8 cellular contexts compared by ENCODE assay signal in the genomic region with DNA sequence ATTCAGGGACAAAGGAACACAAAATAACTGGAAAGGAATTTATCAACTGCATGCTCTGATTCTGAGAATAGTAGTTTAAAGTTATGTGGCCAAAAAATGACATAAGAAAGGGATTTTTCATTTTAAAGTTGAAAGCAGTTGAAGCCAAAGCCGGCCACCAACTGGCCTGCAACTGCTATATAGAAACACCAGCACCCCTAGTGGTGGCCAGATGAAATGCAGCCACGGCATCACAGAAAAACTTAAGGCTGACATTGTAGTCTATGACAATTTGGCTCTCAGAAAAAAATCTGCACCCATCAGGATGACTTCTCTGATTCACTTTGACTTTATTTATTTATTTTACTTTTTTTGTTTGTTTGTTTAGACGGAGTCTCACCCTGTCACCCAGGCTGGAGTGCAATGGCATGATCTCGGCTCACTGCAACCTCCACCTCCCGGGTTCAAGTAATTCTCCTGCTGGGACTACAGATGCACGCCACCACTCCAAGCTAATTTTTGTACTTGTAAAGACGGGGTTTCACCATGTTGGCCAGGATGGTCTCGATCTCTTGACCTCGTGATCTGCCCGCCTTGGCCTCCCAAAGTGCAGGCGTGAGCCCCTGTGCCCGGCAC. TPM values are rescaled to one million over a fixed set of nuclear protein-coding genes. Genes with fewer than 3 reads are reported as not detected.
A peak's percentile ranks its signal among the peaks of the same experiment; 100 is the strongest.
DNase-seq lines count a peak whose midpoint lies in the region; ATAC-seq and TF ChIP-seq lines count a peak whose summit lies in the region.

No MANE protein-coding gene starts in this region.

- no peaks in the 10 kb centered on the region for H3K4me1 Mint-ChIP-seq in activated T-cell treated with anti-CD3 and anti-CD28 coated beads, Interleukin-2, amount 50 U/mL, for 72 hours (ENCODE audit: low read depth)

- POLR2A ChIA-PET in OCI-LY7 (lab: Charles Lee), result no interaction called here

- intact Hi-C loops in OCI-LY7 (cut with micrococcal nuclease; ENCODE audit: unreplicated experiment), result no loop called here
- intact Hi-C loops in thyroid gland (cut with DNase I), result no loop called here

- H3K9me3 ChIP-seq in OCI-LY7 (ENCODE audit: low read length) (0 out of 2 replicates have a peak, but pooled peaks cover 8% of the 10 kb centered on the region), thyroid gland (no peaks in the 10 kb centered on the region)

- no peak for TF ChIP-seq POLR2A in thyroid gland (IDR thresholded peaks at IDR 0.05)

- H3K4me1 ChIP-seq in OCI-LY7 (ENCODE audit: insufficient read depth, low read length, poor library complexity, severe bottlenecking), result no peaks in the 10 kb centered on the region
- H3K4me1 ChIP-seq in thyroid gland, result no peaks in the 10 kb centered on the region

- H3K27ac Mint-ChIP-seq in activated T-cell treated with anti-CD3 and anti-CD28 coated beads, Interleukin-2, amount 50 U/mL, for 72 hours, result no peak overlapping the region

- CTCF ChIA-PET in OCI-LY7 (lab: Charles Lee; ENCODE audit: unreplicated experiment), result no interaction called here

- H3K4me3 Mint-ChIP-seq in activated T-cell treated with anti-CD3 and anti-CD28 coated beads, Interleukin-2, amount 50 U/mL, for 72 hours, result no peak overlapping the region

- no peak overlapping the region for H2AFZ ChIP-seq in OCI-LY7 (ENCODE audit: low read length)

- H3K4me2 ChIP-seq in OCI-LY7 (ENCODE audit: low read length), result no peak overlapping the region

- TF ChIP-seq CTCF in OCI-LY7 (conservative IDR thresholded peaks at IDR 0.05; ENCODE audit: low read length), result peak; percentile 94
- TF ChIP-seq CTCF in fibroblast of the aortic adventitia (IDR thresholded peaks at IDR 0.05; ENCODE audit: insufficient read depth, low read length), result peak; percentile 98
- peak; percentile 65 to 99 (median 82) for TF ChIP-seq CTCF in thyroid gland (IDR thresholded peaks at IDR 0.05)

- no peaks in the 10 kb centered on the region for H3K27me3 ChIP-seq in thyroid gland

- no peaks in the 10 kb centered on the region for H4K20me1 ChIP-seq in OCI-LY7 (ENCODE audit: insufficient read depth, low read length)

- no peak overlapping the region for H3K27ac ChIP-seq in OCI-LY7 (ENCODE audit: low read depth, low read length, poor library complexity, severe bottlenecking)
- H3K27ac ChIP-seq in thyroid gland, result no peak overlapping the region

- no peak overlapping the region for H3K4me3 ChIP-seq in OCI-LY7 (ENCODE audit: low read depth, low read length, poor library complexity, severe bottlenecking)
- H3K4me3 ChIP-seq in fibroblast of the aortic adventitia (ENCODE audit: low read depth, low read length), result no peak overlapping the region
- H3K4me3 ChIP-seq in thyroid gland (replicated peaks in 1 of 3), result no peak overlapping the region

- H3K36me3 ChIP-seq in OCI-LY7 (ENCODE audit: insufficient read depth, low read length) (peaks cover 64% of the 10 kb centered on the region), thyroid gland (no peaks in the 10 kb centered on the region)

- peak; percentile 26 for DNase-seq in Caki2 (ENCODE audit: low read depth)
- peak; percentile 71 for DNase-seq in OCI-LY7 (ENCODE audit: low spot score)
- DNase-seq in activated T-cell treated with anti-CD3 and anti-CD28 coated beads, Interleukin-2, amount 50 U/mL, for 72 hours, result peak; percentile 59 to 67
- peak; percentile 78 for DNase-seq in fibroblast of the aortic adventitia (ENCODE audit: low read depth)
- peak in 39 of 56 donors; percentile 0 to 77 (median 23) for DNase-seq in nucleus accumbens (lab: John Stamatoyannopoulos, UW)
- peak; percentile 61 to 70 for DNase-seq in thyroid gland

- H3K36me3 Mint-ChIP-seq in activated T-cell treated with anti-CD3 and anti-CD28 coated beads, Interleukin-2, amount 50 U/mL, for 72 hours (ENCODE audit: insufficient read depth in 2 of 2), result peaks cover 14 to 33% of the 10 kb centered on the region in 2 donors

- WGBS in thyroid gland, 2 donors, result 69 to 73% methylated on average over 12 of the region's 12 CpGs

- peaks cover 4% of the 10 kb centered on the region in 2 donors for H3K9me3 Mint-ChIP-seq in activated T-cell treated with anti-CD3 and anti-CD28 coated beads, Interleukin-2, amount 50 U/mL, for 72 hours

- H3K79me2 ChIP-seq in OCI-LY7 (ENCODE audit: insufficient read depth, low read depth, low read length), result no peaks in the 10 kb centered on the region

- in situ Hi-C loops in Caki2 (cut with HindIII; ENCODE audit: low pct_unique_long_range_greater_than_20kb, low sequenced_read_pairs), result no loop called here

- peak; percentile 90 for ATAC-seq in GM19438 (IDR thresholded peaks at IDR 0.05; ENCODE audit: low read depth, unreplicated experiment)
- ATAC-seq in HG03571 (IDR thresholded peaks at IDR 0.05; ENCODE audit: unreplicated experiment), result peak; percentile 76
- ATAC-seq in activated T-cell treated with anti-CD3 and anti-CD28 coated beads, Interleukin-2, amount 50 U/mL, for 72 hours (replicated peaks in 1 of 2), result peak; percentile 58 to 62

- no peaks in the 10 kb centered on the region for H3K27me3 Mint-ChIP-seq in activated T-cell treated with anti-CD3 and anti-CD28 coated beads, Interleukin-2, amount 50 U/mL, for 72 hours (ENCODE audit: low read depth)

- no TSS peak for BruUV-seq in OCI-LY7 (replicated peaks; lab: Mats Ljungman, UMichigan)

- H3K9me2 ChIP-seq in OCI-LY7 (ENCODE audit: insufficient read depth, low read length), result no peaks in the 10 kb centered on the region

RNA-seq across cellular contexts. Expression of a gene that starts 59.2 kb away (rescaled TPM):
- 29.3 and 32.0 TPM in 2 replicates for total RNA-seq in Caki2 (2014; rRNA removed; shearing (Covaris generic); ENCODE audit: low replicate concordance)
- 20.9 and 23.3 TPM in 2 replicates for total RNA-seq in OCI-LY7 (2014; rRNA removed; shearing (Covaris generic))
- total RNA-seq in OCI-LY7 (2022) (21.1 and 21.6 TPM in 2 replicates), fibroblast of the aortic adventitia (ENCODE audit: low replicate concordance) (9.6 and 9.9 TPM in 2 replicates), thyroid gland (10 to 100 TPM in 1 of 4 donors, 1 to 10 TPM in 3; 8.9 to 12.9 (median 9.3) TPM)
- 10 to 100 TPM; 22.4 to 29.4 TPM for total RNA-seq in activated T-cell treated with anti-CD3 and anti-CD28 coated beads, Interleukin-2, amount 50 U/mL, for 72 hours

Comparison
In these comparisons a context has a peak if more than half of its experiments do, and no peak if none do; other contexts are left out.
1. DNase-seq: peak in every context shown above with its lines; median percentile 78 in fibroblast of the aortic adventitia; 71 in OCI-LY7; 66 in thyroid gland; 63 in activated T-cell treated with anti-CD3 and anti-CD28 coated beads, Interleukin-2, amount 50 U/mL, for 72 hours; 26 in Caki2; 23 in nucleus accumbens.